ENCODE assay signal across 17 cellular contexts in genomic region chr6:168427184-168427583, GRCh38. TPM values are rescaled to one million over a fixed set of nuclear protein-coding genes. Genes with fewer than 3 reads are reported as not detected.
DNase-seq lines count a peak whose midpoint lies in the region; ATAC-seq, FAIRE-seq and TF ChIP-seq lines count a peak whose summit lies in the region.
"Had no signal": no experiment of that assay in that cellular context is flagged by ENCODE, and none has a peak within 500 bp of the region (broad histone marks: within the 10 kb centered on the region; RNA-seq: fewer than 3 reads in every experiment).

No MANE protein-coding gene starts in this region.

- H4K8ac ChIP-seq in H9 (replicated peaks; ENCODE audit: insufficient read length, low read depth, low read length) = no peak overlapping the region

- peak overlapping the region; percentile 48 for H2BK120ac ChIP-seq in H9 (ENCODE audit: low read depth, low read length, poor library complexity, severe bottlenecking)

- H3T11ph ChIP-seq in H9 (ENCODE audit: low read length) = no peak overlapping the region

- H3K4me3 ChIP-seq in keratinocyte (ENCODE audit: control insufficient read depth in 2 of 3, extremely low read depth in 1 of 3, insufficient read depth in 2 of 3, low read depth in 1 of 3, low read length in 3 of 3) (no peak overlapping the region), thoracic aorta (no peak overlapping the region)
- H3K4me3 ChIP-seq: A549, BLaER1 had no signal

- dilution Hi-C loops in keratinocyte (cut with MboI; ENCODE audit: extremely low pct_ligation_motif_present, low sequenced_read_pairs) = no loop called here

- no peak overlapping the region for H3K4ac ChIP-seq in H9 (ENCODE audit: low read depth, low read length)

- H2AFZ ChIP-seq in H9 (ENCODE audit: low read length) (no peak overlapping the region), keratinocyte (ENCODE audit: control insufficient read depth, low read length) (peak overlapping the region; percentile 78)

- H4K5ac ChIP-seq in H9 (ENCODE audit: insufficient read length, low read depth, low read length) = no peak overlapping the region

- peaks cover 5 to 7% of the 10 kb centered on the region in 2 experiments for H3K4me1 Mint-ChIP-seq in H9
- no peaks in the 10 kb centered on the region for H3K4me1 Mint-ChIP-seq in activated T-helper 1 cell treated with anti-CD3 and anti-CD28 coated beads, Interleukin-12 subunit alpha, Interleukin-12 subunit beta, Interleukin-2, Interleukin-4 antibody, amounts not matched to agents 30 ng/mL and 10 ng/mL and 1 ng/mL, durations not matched to agents 14 hours and 24 hours and 36 hours (ENCODE audit: low read depth)
- H3K4me1 Mint-ChIP-seq: CD8-positive, alpha-beta memory T cell had no signal

- no peaks in the 10 kb centered on the region for H3K36me3 Mint-ChIP-seq in H9 (ENCODE audit: insufficient read depth in 1 of 3, low read depth in 3 of 3)
- H3K36me3 Mint-ChIP-seq in activated T-helper 1 cell treated with anti-CD3 and anti-CD28 coated beads, Interleukin-12 subunit alpha, Interleukin-12 subunit beta, Interleukin-2, Interleukin-4 antibody, amounts not matched to agents 30 ng/mL and 10 ng/mL and 1 ng/mL, durations not matched to agents 14 hours and 24 hours and 36 hours (ENCODE audit: low read depth) = no peaks in the 10 kb centered on the region
- H3K36me3 Mint-ChIP-seq: CD8-positive, alpha-beta memory T cell had no signal

- H4K20me1 ChIP-seq in H9 (ENCODE audit: control insufficient read depth, insufficient read depth, insufficient read length) (no peaks in the 10 kb centered on the region), keratinocyte (ENCODE audit: control insufficient read depth, extremely low read depth, insufficient read depth, low read length) (no peaks in the 10 kb centered on the region)
- H4K20me1 ChIP-seq: BLaER1 had no signal

- no peak overlapping the region for H3K4me2 ChIP-seq in H9 (ENCODE audit: insufficient read depth, insufficient read length, low read length)
- H3K4me2 ChIP-seq in keratinocyte (ENCODE audit: control insufficient read depth, extremely low read depth, insufficient read depth, low read depth, low read length) = peak overlapping the region; percentile 56
- H3K4me2 ChIP-seq: A549, BLaER1 had no signal

- no peaks in the 10 kb centered on the region for H3K9me3 Mint-ChIP-seq in H9
- no peaks in the 10 kb centered on the region for H3K9me3 Mint-ChIP-seq in activated T-helper 1 cell treated with anti-CD3 and anti-CD28 coated beads, Interleukin-12 subunit alpha, Interleukin-12 subunit beta, Interleukin-2, Interleukin-4 antibody, amounts not matched to agents 30 ng/mL and 10 ng/mL and 1 ng/mL, durations not matched to agents 14 hours and 24 hours and 36 hours
- H3K9me3 Mint-ChIP-seq: CD8-positive, alpha-beta memory T cell had no signal

- H3K4me1 ChIP-seq in H9 (ENCODE audit: insufficient read depth, low read length) = no peaks in the 10 kb centered on the region
- peaks cover 8% of the 10 kb centered on the region for H3K4me1 ChIP-seq in keratinocyte (ENCODE audit: control insufficient read depth, extremely low read depth, insufficient read depth, low read length)
- peaks cover 0 to 10% of the 10 kb centered on the region in 2 donors for H3K4me1 ChIP-seq in thoracic aorta (ENCODE audit: control insufficient read depth in 1 of 2, low read depth in 2 of 2)
- H3K4me1 ChIP-seq: A549, Caco-2 had no signal

- DNase-seq in H9 = no peak
- DNase-seq in M059J (ENCODE audit: low read depth) = peak; percentile 8
- DNase-seq in keratinocyte (ENCODE audit: low read depth, low spot score) = no peak
- DNase-seq in thoracic aorta (ENCODE audit: low spot score) = no peak
- no peak for DNase-seq in OCI-M1 (lab: John Stamatoyannopoulos, UW)
- no peak for DNase-seq in activated T-helper 1 cell treated with anti-CD3 and anti-CD28 coated beads, Interleukin-12 subunit alpha, Interleukin-12 subunit beta, Interleukin-2, Interleukin-4 antibody, amounts not matched to agents 30 ng/mL and 10 ng/mL and 1 ng/mL, durations not matched to agents 14 hours and 24 hours and 36 hours (ENCODE audit: low spot score)
- DNase-seq: Caco-2; CD8-positive, alpha-beta memory T cell; GF-D8; HCEC 1CT had no signal

- TF ChIP-seq CTCF in H9 (conservative IDR thresholded peaks at IDR 0.05) (no peak), keratinocyte (optimal IDR thresholded peaks at IDR 0.05 in 1 of 3, IDR thresholded peaks at IDR 0.05 in 1 of 3, conservative IDR thresholded peaks at IDR 0.05 in 1 of 3; ENCODE audit: extremely low read depth in 1 of 3, insufficient read depth in 2 of 3, low read length in 3 of 3) (no peak), thoracic aorta (IDR thresholded peaks at IDR 0.05) (no peak)

- H3K27ac ChIP-seq in H9 (ENCODE audit: insufficient read length, low read depth, low read length) (no peak overlapping the region), keratinocyte (ENCODE audit: control insufficient read depth, insufficient read depth, low read length) (no peak overlapping the region), thoracic aorta (peak overlapping the region; percentile 39 to 56)
- H3K27ac ChIP-seq: A549, BLaER1, HL-60 had no signal

- no peak overlapping the region for H4K91ac ChIP-seq in H9 (ENCODE audit: insufficient read length, low read depth, low read length)

- no peak overlapping the region for H2BK15ac ChIP-seq in H9 (ENCODE audit: low read depth, low read length)

- H3K27ac Mint-ChIP-seq in H9 = no peak overlapping the region; a peak in 1 of 7 replicates
- no peak overlapping the region for H3K27ac Mint-ChIP-seq in activated T-helper 1 cell treated with anti-CD3 and anti-CD28 coated beads, Interleukin-12 subunit alpha, Interleukin-12 subunit beta, Interleukin-2, Interleukin-4 antibody, amounts not matched to agents 30 ng/mL and 10 ng/mL and 1 ng/mL, durations not matched to agents 14 hours and 24 hours and 36 hours
- H3K27ac Mint-ChIP-seq: CD8-positive, alpha-beta memory T cell had no signal

- H3K27me3 Mint-ChIP-seq in H9 (ENCODE audit: low read depth) = peaks cover 5% of the 10 kb centered on the region
- no peaks in the 10 kb centered on the region for H3K27me3 Mint-ChIP-seq in activated T-helper 1 cell treated with anti-CD3 and anti-CD28 coated beads, Interleukin-12 subunit alpha, Interleukin-12 subunit beta, Interleukin-2, Interleukin-4 antibody, amounts not matched to agents 30 ng/mL and 10 ng/mL and 1 ng/mL, durations not matched to agents 14 hours and 24 hours and 36 hours (ENCODE audit: insufficient read depth)

- intact Hi-C loops in activated T-helper 1 cell treated with anti-CD3 and anti-CD28 coated beads, Interleukin-12 subunit alpha, Interleukin-12 subunit beta, Interleukin-2, Interleukin-4 antibody, amounts not matched to agents 30 ng/mL and 10 ng/mL and 1 ng/mL, durations not matched to agents 14 hours and 24 hours and 36 hours (cut with micrococcal nuclease) = no loop called here

- no peak overlapping the region for H3K23ac ChIP-seq in H9 (ENCODE audit: insufficient read length, low read depth, low read length)

- no peaks in the 10 kb centered on the region for H3K79me1 ChIP-seq in H9 (ENCODE audit: insufficient read depth, low read depth, low read length, poor library complexity, severe bottlenecking)

- no peak overlapping the region for H2BK20ac ChIP-seq in H9 (ENCODE audit: low read depth, low read length, poor library complexity, severe bottlenecking)

- no peaks in the 10 kb centered on the region for H3K23me2 ChIP-seq in H9 (ENCODE audit: insufficient read length, low read depth, low read length, poor library complexity, severe bottlenecking)

- H3K79me2 ChIP-seq in H9 (ENCODE audit: insufficient read depth, low read length) (no peaks in the 10 kb centered on the region), keratinocyte (ENCODE audit: control insufficient read depth, insufficient read depth, low read length) (no peaks in the 10 kb centered on the region)

- peak; percentile 34 for ATAC-seq in thoracic aorta (ENCODE audit: insufficient number of reproducible peaks, low FRiP score, low read depth)
- ATAC-seq in HG02884 (IDR thresholded peaks at IDR 0.05; ENCODE audit: unreplicated experiment) = no peak
- ATAC-seq: A549 had no signal

- no peak overlapping the region for H3K56ac ChIP-seq in H9 (ENCODE audit: insufficient read length, low read depth, low read length)

- H3K14ac ChIP-seq in H9 (ENCODE audit: insufficient read depth, low read length) = no peak overlapping the region

- H3K9me1 ChIP-seq in keratinocyte (ENCODE audit: control insufficient read depth, extremely low read depth, insufficient read depth, low read length) = no peaks in the 10 kb centered on the region

- H3K36me3 ChIP-seq in keratinocyte (ENCODE audit: control insufficient read depth in 2 of 2, extremely low read depth in 1 of 2, insufficient read depth in 2 of 2, low read length in 2 of 2) (no peaks in the 10 kb centered on the region), thoracic aorta (no peaks in the 10 kb centered on the region)
- H3K36me3 ChIP-seq: BLaER1 had no signal

- H3K9ac ChIP-seq in H9 (ENCODE audit: extremely low read depth, insufficient read length, low read length) (no peak overlapping the region), keratinocyte (ENCODE audit: control insufficient read depth, extremely low read depth, insufficient read depth, low read length) (no peak overlapping the region)
- H3K9ac ChIP-seq: BLaER1 had no signal

- peak; percentile 23 for FAIRE-seq in keratinocyte (lab: Jason Lieb, UNC)
- FAIRE-seq: A549, GM19239, H1 had no signal

- H2BK5ac ChIP-seq in H9 (ENCODE audit: insufficient read length, low read length) = no peak overlapping the region

- H3K18ac ChIP-seq in H9 (ENCODE audit: insufficient read length, low read depth, low read length) = no peak overlapping the region

- H3K9me3 ChIP-seq in H9 (ENCODE audit: control insufficient read depth, low read depth, low read length) (no peaks in the 10 kb centered on the region), keratinocyte (ENCODE audit: control insufficient read depth, low read depth, low read length) (no peaks in the 10 kb centered on the region), thoracic aorta (no peaks in the 10 kb centered on the region)
- H3K9me3 ChIP-seq: A549, BLaER1, Caco-2 had no signal

- no peak overlapping the region for H2BK12ac ChIP-seq in H9 (ENCODE audit: insufficient read length, low read depth, low read length)

- H2AK5ac ChIP-seq in H9 (ENCODE audit: insufficient read length, low read length) = no peak overlapping the region

- no peaks in the 10 kb centered on the region for H3K27me3 ChIP-seq in H9 (ENCODE audit: insufficient read depth, low read length)
- no peaks in the 10 kb centered on the region for H3K27me3 ChIP-seq in keratinocyte (ENCODE audit: control insufficient read depth, extremely low read depth, insufficient read depth, low read length)
- H3K27me3 ChIP-seq in thoracic aorta (replicated peaks; ENCODE audit: insufficient read depth) = no peaks in the 10 kb centered on the region
- H3K27me3 ChIP-seq: BLaER1 had no signal

- no CpG with 5 or more reads among the region's 8 CpGs for WGBS in H9 (ENCODE audit: extremely low coverage, insufficient read length, low lambda C conversion rate)

- no peak overlapping the region for H3K4me3 Mint-ChIP-seq in H9
- no peak overlapping the region for H3K4me3 Mint-ChIP-seq in activated T-helper 1 cell treated with anti-CD3 and anti-CD28 coated beads, Interleukin-12 subunit alpha, Interleukin-12 subunit beta, Interleukin-2, Interleukin-4 antibody, amounts not matched to agents 30 ng/mL and 10 ng/mL and 1 ng/mL, durations not matched to agents 14 hours and 24 hours and 36 hours
- H3K4me3 Mint-ChIP-seq: CD8-positive, alpha-beta memory T cell had no signal

RNA-seq across cellular contexts. Expression of gene SMOC2, which starts 13.8 kb away (rescaled TPM):
- 1.8 and 2.1 TPM in 2 replicates for total RNA-seq in H9 (2021)
- 0.05 and 0.47 TPM in 2 replicates for total RNA-seq in M059J (2014; rRNA removed; shearing (Covaris generic))
- polyA plus RNA-seq in keratinocyte = 0.46 to 1.1 TPM (median 0.85 TPM) in 3 replicates
- polyA plus RNA-seq in keratinocyte (2011; ENCODE audit: low read depth) = 0.34 TPM
- 0.74 and 0.81 TPM in 2 replicates for polyA plus RNA-seq in keratinocyte (2011; cell fraction: cytosol; rRNA removed)
- polyA plus RNA-seq in keratinocyte (2011; cell fraction: nucleus; rRNA removed) = 0.57 and 0.64 TPM in 2 replicates
- polyA plus RNA-seq in keratinocyte (2012; ENCODE audit: low replicate concordance) = 0.30 and 0.83 TPM in 2 replicates
- 0.26 to 1.1 TPM (median 0.77 TPM) in 3 replicates for polyA minus RNA-seq in keratinocyte
- polyA minus RNA-seq in keratinocyte (2011; cell fraction: cytosol; rRNA and poly(A)+ RNA removed) = not detected
- polyA minus RNA-seq in keratinocyte (2011; cell fraction: nucleus; rRNA and poly(A)+ RNA removed) = 0.21 TPM in 1 of 2 replicates, not detected in the other
- total RNA-seq in thoracic aorta = 100 to 1,000 TPM; 334 to 424 TPM
- not detected in 2 replicates for total RNA-seq in activated T-helper 1 cell treated with anti-CD3 and anti-CD28 coated beads, Interleukin-12 subunit alpha, Interleukin-12 subunit beta, Interleukin-2, Interleukin-4 antibody, amounts not matched to agents 30 ng/mL and 10 ng/mL and 1 ng/mL, durations not matched to agents 14 hours and 24 hours and 36 hours
- total RNA-seq: CD8-positive, alpha-beta memory T cell had no signal
- polyA plus RNA-seq: A549; AG04450; CD8-positive, alpha-beta memory T cell had no signal

Comparison
In these comparisons a context has a peak if more than half of its experiments do, and no peak if none do; other contexts are left out.
1. H3K27ac ChIP-seq: peak in thoracic aorta (2 of 2); none in H9 (single experiment) and keratinocyte (single experiment).
2. RNA of gene SMOC2, which starts 13.8 kb away (total RNA-seq): 334 to 424 TPM in thoracic aorta; 1.8 to 2.1 TPM in H9, 0.05 to 0.47 TPM in M059J and not detected in activated T-helper 1 cell treated with anti-CD3 and anti-CD28 coated beads, Interleukin-12 subunit alpha, Interleukin-12 subunit beta, Interleukin-2, Interleukin-4 antibody, amounts not matched to agents 30 ng/mL and 10 ng/mL and 1 ng/mL, durations not matched to agents 14 hours and 24 hours and 36 hours; every median in the first group is over 100 times any median in the second.